ENCODE assay signal across 29 cellular contexts in the genomic region with DNA sequence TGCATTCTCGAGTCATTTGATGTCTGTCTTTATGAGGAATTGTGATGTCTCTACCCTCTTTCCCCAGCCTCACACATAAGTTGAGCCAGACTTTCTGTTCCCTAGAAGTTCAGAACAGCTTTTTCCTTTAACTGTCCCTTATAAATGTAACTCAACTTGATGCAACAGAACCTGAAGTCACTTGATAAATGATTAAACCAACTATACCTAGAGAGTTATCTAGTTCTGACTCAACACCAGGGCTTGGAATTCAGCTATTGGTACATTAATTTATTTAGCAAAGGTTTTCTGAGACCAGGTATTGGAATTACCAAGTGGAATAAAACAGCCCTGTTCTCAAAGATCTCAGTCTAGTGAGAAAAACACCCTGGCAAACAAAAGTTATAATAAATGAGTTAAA. TPM values are rescaled to one million over a fixed set of nuclear protein-coding genes. Genes with fewer than 3 reads are reported as not detected.
A peak's percentile ranks its signal among the peaks of the same experiment; 100 is the strongest.
DNase-seq lines count a peak whose midpoint lies in the region; ATAC-seq and TF ChIP-seq lines count a peak whose summit lies in the region.
"Had no signal": no experiment of that assay in that cellular context is flagged by ENCODE, and none has a peak within 500 bp of the region (broad histone marks: within the 10 kb centered on the region; RNA-seq: fewer than 3 reads in every experiment).

No MANE protein-coding gene starts in this region.

- no peaks in the 10 kb centered on the region for H3K36me3 ChIP-seq in hepatocyte (replicated peaks; ENCODE audit: insufficient read depth, low read depth)
- H3K36me3 ChIP-seq: BLaER1, MG63, upper lobe of right lung had no signal

- no peaks in the 10 kb centered on the region for H3K4me1 Mint-ChIP-seq in activated naive CD8-positive, alpha-beta T cell treated with anti-CD3 and anti-CD28 coated beads, Interleukin-2, amount 50 U/mL, for 24 hours
- H3K4me1 Mint-ChIP-seq: activated CD4-positive, alpha-beta T cell treated with anti-CD3 and anti-CD28 coated beads, Interleukin-2, amount 10 ng/mL, durations not matched to agents 24 days and 14 days; activated naive CD4-positive, alpha-beta T cell treated with anti-CD3 and anti-CD28 coated beads, Interleukin-2, amount 50 U/mL, for 24 hours; natural killer cell had no signal

- H3K4me3 Mint-ChIP-seq in activated naive CD8-positive, alpha-beta T cell treated with anti-CD3 and anti-CD28 coated beads, Interleukin-2, amount 50 U/mL, for 24 hours = no peak overlapping the region
- H3K4me3 Mint-ChIP-seq: activated CD4-positive, alpha-beta T cell treated with anti-CD3 and anti-CD28 coated beads, Interleukin-2, amount 10 ng/mL, durations not matched to agents 24 days and 14 days; activated naive CD4-positive, alpha-beta T cell treated with anti-CD3 and anti-CD28 coated beads, Interleukin-2, amount 50 U/mL, for 24 hours; natural killer cell; WTC11 had no signal

- no peak overlapping the region for H3K27ac ChIP-seq in hepatocyte
- peak overlapping the region; percentile 83 for H3K27ac ChIP-seq in temporal lobe (ENCODE audit: low read depth, low read length)
- H3K27ac ChIP-seq: BLaER1, KMS-11, upper lobe of right lung had no signal

- H3K27ac Mint-ChIP-seq in activated naive CD8-positive, alpha-beta T cell treated with anti-CD3 and anti-CD28 coated beads, Interleukin-2, amount 50 U/mL, for 24 hours = no peak overlapping the region
- H3K27ac Mint-ChIP-seq: activated CD4-positive, alpha-beta T cell treated with anti-CD3 and anti-CD28 coated beads, Interleukin-2, amount 10 ng/mL, durations not matched to agents 24 days and 14 days; activated naive CD4-positive, alpha-beta T cell treated with anti-CD3 and anti-CD28 coated beads, Interleukin-2, amount 50 U/mL, for 24 hours; natural killer cell; WTC11 had no signal

- H3K9me2 ChIP-seq in hepatocyte (replicated peaks; ENCODE audit: insufficient read depth) = no peaks in the 10 kb centered on the region

- DNase-seq in hepatocyte (ENCODE audit: low spot score) (no peak), cerebellar nuclear complex (lab: John Stamatoyannopoulos, UW) (no peak), iPS-NIHi7 (ENCODE audit: extremely low spot score) (no peak)
- DNase-seq in activated naive CD8-positive, alpha-beta T cell treated with anti-CD3 and anti-CD28 coated beads, Interleukin-2, amount 50 U/mL, for 24 hours = no peak
- DNase-seq: activated CD8-positive, alpha-beta memory T cell treated with anti-CD3 and anti-CD28 coated beads for 24 hours; activated T-cell treated with anti-CD3 and anti-CD28 coated beads for 4 hours; cortex of kidney; islet precursor cell; MG63; midbrain; natural killer cell; NCI-H1105 treated with DMSO at 0.1 percent for 48 hours; NCI-H1930; NCI-H524 treated with DMSO at 0.1 percent for 48 hours; NK-92 treated with Interleukin-12 subunit alpha and Interleukin-12 subunit beta, amount 100 ng/mL, for 24 hours; SK-N-SH; stimulated activated CD4-positive, alpha-beta T cell treated with anti-CD3 and anti-CD28 coated beads, Interleukin-15, amount 100 ng/mL, for 24 hours; stimulated activated CD4-positive, alpha-beta T cell treated with anti-CD3 and anti-CD28 coated beads, Interleukin-4, amount 100 ng/mL, for 4 hours; upper lobe of right lung had no signal

- H3K79me2 ChIP-seq in hepatocyte = no peaks in the 10 kb centered on the region

- 45% methylated on average over 1 of the region's 1 CpG for WGBS in hepatocyte (ENCODE audit: low lambda C conversion rate, missing lambda C conversion rate)

- no peak for TF ChIP-seq CTCF in hepatocyte (IDR thresholded peaks at IDR 0.05; ENCODE audit: poor library complexity)

- no peaks in the 10 kb centered on the region for H3K9me3 ChIP-seq in hepatocyte (ENCODE audit: low read depth)
- H3K9me3 ChIP-seq: BLaER1, MG63, SK-N-SH, upper lobe of right lung had no signal

- no peaks in the 10 kb centered on the region for H3K27me3 ChIP-seq in hepatocyte
- H3K27me3 ChIP-seq: BLaER1, MG63, upper lobe of right lung had no signal

- no peaks in the 10 kb centered on the region for H3K27me3 Mint-ChIP-seq in activated naive CD8-positive, alpha-beta T cell treated with anti-CD3 and anti-CD28 coated beads, Interleukin-2, amount 50 U/mL, for 24 hours
- H3K27me3 Mint-ChIP-seq: activated naive CD4-positive, alpha-beta T cell treated with anti-CD3 and anti-CD28 coated beads, Interleukin-2, amount 50 U/mL, for 24 hours had no signal

- no peaks in the 10 kb centered on the region for H4K20me1 ChIP-seq in hepatocyte (ENCODE audit: insufficient read depth, poor library complexity, severe bottlenecking)
- H4K20me1 ChIP-seq: BLaER1 had no signal

- H3K4me3 ChIP-seq in hepatocyte = no peak overlapping the region
- H3K4me3 ChIP-seq: BLaER1, MG63, upper lobe of right lung had no signal

- H3K4me2 ChIP-seq in hepatocyte = peak overlapping the region; percentile 37
- H3K4me2 ChIP-seq: BLaER1, KMS-11, SK-N-SH had no signal

- H3K36me3 Mint-ChIP-seq in activated naive CD8-positive, alpha-beta T cell treated with anti-CD3 and anti-CD28 coated beads, Interleukin-2, amount 50 U/mL, for 24 hours (ENCODE audit: low read depth) = no peaks in the 10 kb centered on the region
- H3K36me3 Mint-ChIP-seq: activated naive CD4-positive, alpha-beta T cell treated with anti-CD3 and anti-CD28 coated beads, Interleukin-2, amount 50 U/mL, for 24 hours; natural killer cell; WTC11 had no signal

- peaks cover 9% of the 10 kb centered on the region for H3K4me1 ChIP-seq in hepatocyte (ENCODE audit: insufficient read depth)
- H3K4me1 ChIP-seq: BLaER1 had no signal

- no peaks in the 10 kb centered on the region for H3K9me3 Mint-ChIP-seq in activated naive CD8-positive, alpha-beta T cell treated with anti-CD3 and anti-CD28 coated beads, Interleukin-2, amount 50 U/mL, for 24 hours
- H3K9me3 Mint-ChIP-seq: activated CD4-positive, alpha-beta T cell treated with anti-CD3 and anti-CD28 coated beads, Interleukin-2, amount 10 ng/mL, durations not matched to agents 24 days and 14 days; activated naive CD4-positive, alpha-beta T cell treated with anti-CD3 and anti-CD28 coated beads, Interleukin-2, amount 50 U/mL, for 24 hours; natural killer cell; WTC11 had no signal

- H2AFZ ChIP-seq in hepatocyte = no peak overlapping the region

- ATAC-seq in GM19463 (IDR thresholded peaks at IDR 0.05; ENCODE audit: unreplicated experiment) (peak; percentile 70), HG03139 (IDR thresholded peaks at IDR 0.05; ENCODE audit: unreplicated experiment) (peak; percentile 75), GM18858 (IDR thresholded peaks at IDR 0.05; ENCODE audit: unreplicated experiment) (no peak)
- no peak for ATAC-seq in activated naive CD8-positive, alpha-beta T cell treated with anti-CD3 and anti-CD28 coated beads, Interleukin-2, amount 50 U/mL, for 24 hours
- ATAC-seq: HCT116, natural killer cell, upper lobe of right lung, WTC11 had no signal

RNA-seq across cellular contexts. Expression of a gene that starts 53.0 kb away (rescaled TPM):
- 1.4 and 2.2 TPM in 2 replicates for total RNA-seq in hepatocyte
- 1.1 and 6.1 TPM in 2 replicates for polyA plus RNA-seq in hepatocyte
- 5.4 TPM for total RNA-seq in temporal lobe
- polyA plus RNA-seq: SK-N-SH had no signal

Comparison
In these comparisons a context has a peak if more than half of its experiments do, and no peak if none do; other contexts are left out.
1. ATAC-seq: peak in GM19463 (single experiment) and HG03139 (single experiment); none in GM18858 (single experiment) and activated naive CD8-positive, alpha-beta T cell treated with anti-CD3 and anti-CD28 coated beads, Interleukin-2, amount 50 U/mL, for 24 hours (single experiment).